ENCODE assay signal across 8 cellular contexts in the genomic region with DNA sequence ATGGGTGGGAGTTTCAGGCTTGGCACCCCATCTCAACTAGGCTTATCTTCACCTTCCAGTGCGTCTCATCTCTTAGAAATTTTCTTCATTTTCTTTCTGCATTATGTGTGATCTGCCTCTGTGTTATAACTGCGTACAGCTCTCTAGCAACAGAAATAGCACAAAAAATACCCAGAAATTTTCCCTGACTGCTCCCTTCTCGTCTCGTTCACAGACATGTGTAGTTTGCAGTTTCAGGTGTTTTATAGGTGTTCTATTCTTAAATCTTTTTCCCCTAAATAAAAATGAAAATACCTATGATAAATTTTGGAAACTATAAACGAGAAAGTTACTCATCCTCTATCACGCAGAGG. TPM values are rescaled to one million over a fixed set of nuclear protein-coding genes. Genes with fewer than 3 reads are reported as not detected.
DNase-seq lines count a peak whose midpoint lies in the region; ATAC-seq and TF ChIP-seq lines count a peak whose summit lies in the region.

No MANE protein-coding gene starts in this region.

- ATAC-seq in GM19035 (IDR thresholded peaks at IDR 0.05; ENCODE audit: unreplicated experiment): peak; percentile 30
- peak; percentile 18 for ATAC-seq in HG02642 (IDR thresholded peaks at IDR 0.05; ENCODE audit: poor library complexity, unreplicated experiment)
- peak; percentile 22 for ATAC-seq in omental fat pad (ENCODE audit: low FRiP score)

- no peak for TF ChIP-seq CTCF in omental fat pad (IDR thresholded peaks at IDR 0.05)

- DNase-seq in OCI-M1 (lab: John Stamatoyannopoulos, UW) (peak; percentile 66), omental fat pad (ENCODE audit: low spot score) (no peak), NCI-H446 treated with DMSO at 0.1 percent for 48 hours (lab: John Stamatoyannopoulos, UW) (no peak), NCI-H2029 treated with DMSO at 0.1 percent for 48 hours (lab: John Stamatoyannopoulos, UW) (no peak), DMS153 (lab: John Stamatoyannopoulos, UW) (no peak)
- no peak for DNase-seq in central memory CD4-positive, alpha-beta T cell

RNA-seq across cellular contexts. Expression of a gene that starts 48.2 kb away (rescaled TPM):
- 10 to 100 TPM in 3 of 4 donors, 1 to 10 TPM in 1; 8.6 to 17.8 (median 11.4) TPM for total RNA-seq in omental fat pad
